ENCODE assay signal across 1 cellular context in the genomic region with DNA sequence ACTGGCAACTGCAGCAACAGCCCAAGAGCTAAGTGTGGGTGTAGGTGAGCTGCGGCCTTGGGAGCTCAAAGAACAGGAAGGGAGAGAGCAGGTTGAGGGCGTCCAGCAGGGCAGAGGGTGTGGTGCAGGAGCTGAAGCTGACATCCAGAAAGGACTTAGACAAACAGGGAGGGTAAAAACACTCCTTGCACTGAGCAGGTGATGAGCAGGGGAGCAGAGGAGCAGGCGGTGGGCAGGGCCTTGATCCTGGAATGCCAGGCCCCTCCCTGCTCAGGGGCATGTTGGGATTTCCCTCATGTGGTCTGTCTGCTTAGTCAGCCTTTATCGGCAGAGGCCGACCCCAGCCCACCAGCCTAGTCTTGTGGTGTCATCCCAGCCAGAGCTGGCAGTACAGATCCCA.
TF ChIP-seq lines count a peak whose summit lies in the region.

No MANE protein-coding gene starts in this region.

TF ChIP-seq in GM23338, 12 proteins besides CTCF, POLR2A, EP300 and RAD21 (continued from another document):
- TF ChIP-seq, protein P1, sequence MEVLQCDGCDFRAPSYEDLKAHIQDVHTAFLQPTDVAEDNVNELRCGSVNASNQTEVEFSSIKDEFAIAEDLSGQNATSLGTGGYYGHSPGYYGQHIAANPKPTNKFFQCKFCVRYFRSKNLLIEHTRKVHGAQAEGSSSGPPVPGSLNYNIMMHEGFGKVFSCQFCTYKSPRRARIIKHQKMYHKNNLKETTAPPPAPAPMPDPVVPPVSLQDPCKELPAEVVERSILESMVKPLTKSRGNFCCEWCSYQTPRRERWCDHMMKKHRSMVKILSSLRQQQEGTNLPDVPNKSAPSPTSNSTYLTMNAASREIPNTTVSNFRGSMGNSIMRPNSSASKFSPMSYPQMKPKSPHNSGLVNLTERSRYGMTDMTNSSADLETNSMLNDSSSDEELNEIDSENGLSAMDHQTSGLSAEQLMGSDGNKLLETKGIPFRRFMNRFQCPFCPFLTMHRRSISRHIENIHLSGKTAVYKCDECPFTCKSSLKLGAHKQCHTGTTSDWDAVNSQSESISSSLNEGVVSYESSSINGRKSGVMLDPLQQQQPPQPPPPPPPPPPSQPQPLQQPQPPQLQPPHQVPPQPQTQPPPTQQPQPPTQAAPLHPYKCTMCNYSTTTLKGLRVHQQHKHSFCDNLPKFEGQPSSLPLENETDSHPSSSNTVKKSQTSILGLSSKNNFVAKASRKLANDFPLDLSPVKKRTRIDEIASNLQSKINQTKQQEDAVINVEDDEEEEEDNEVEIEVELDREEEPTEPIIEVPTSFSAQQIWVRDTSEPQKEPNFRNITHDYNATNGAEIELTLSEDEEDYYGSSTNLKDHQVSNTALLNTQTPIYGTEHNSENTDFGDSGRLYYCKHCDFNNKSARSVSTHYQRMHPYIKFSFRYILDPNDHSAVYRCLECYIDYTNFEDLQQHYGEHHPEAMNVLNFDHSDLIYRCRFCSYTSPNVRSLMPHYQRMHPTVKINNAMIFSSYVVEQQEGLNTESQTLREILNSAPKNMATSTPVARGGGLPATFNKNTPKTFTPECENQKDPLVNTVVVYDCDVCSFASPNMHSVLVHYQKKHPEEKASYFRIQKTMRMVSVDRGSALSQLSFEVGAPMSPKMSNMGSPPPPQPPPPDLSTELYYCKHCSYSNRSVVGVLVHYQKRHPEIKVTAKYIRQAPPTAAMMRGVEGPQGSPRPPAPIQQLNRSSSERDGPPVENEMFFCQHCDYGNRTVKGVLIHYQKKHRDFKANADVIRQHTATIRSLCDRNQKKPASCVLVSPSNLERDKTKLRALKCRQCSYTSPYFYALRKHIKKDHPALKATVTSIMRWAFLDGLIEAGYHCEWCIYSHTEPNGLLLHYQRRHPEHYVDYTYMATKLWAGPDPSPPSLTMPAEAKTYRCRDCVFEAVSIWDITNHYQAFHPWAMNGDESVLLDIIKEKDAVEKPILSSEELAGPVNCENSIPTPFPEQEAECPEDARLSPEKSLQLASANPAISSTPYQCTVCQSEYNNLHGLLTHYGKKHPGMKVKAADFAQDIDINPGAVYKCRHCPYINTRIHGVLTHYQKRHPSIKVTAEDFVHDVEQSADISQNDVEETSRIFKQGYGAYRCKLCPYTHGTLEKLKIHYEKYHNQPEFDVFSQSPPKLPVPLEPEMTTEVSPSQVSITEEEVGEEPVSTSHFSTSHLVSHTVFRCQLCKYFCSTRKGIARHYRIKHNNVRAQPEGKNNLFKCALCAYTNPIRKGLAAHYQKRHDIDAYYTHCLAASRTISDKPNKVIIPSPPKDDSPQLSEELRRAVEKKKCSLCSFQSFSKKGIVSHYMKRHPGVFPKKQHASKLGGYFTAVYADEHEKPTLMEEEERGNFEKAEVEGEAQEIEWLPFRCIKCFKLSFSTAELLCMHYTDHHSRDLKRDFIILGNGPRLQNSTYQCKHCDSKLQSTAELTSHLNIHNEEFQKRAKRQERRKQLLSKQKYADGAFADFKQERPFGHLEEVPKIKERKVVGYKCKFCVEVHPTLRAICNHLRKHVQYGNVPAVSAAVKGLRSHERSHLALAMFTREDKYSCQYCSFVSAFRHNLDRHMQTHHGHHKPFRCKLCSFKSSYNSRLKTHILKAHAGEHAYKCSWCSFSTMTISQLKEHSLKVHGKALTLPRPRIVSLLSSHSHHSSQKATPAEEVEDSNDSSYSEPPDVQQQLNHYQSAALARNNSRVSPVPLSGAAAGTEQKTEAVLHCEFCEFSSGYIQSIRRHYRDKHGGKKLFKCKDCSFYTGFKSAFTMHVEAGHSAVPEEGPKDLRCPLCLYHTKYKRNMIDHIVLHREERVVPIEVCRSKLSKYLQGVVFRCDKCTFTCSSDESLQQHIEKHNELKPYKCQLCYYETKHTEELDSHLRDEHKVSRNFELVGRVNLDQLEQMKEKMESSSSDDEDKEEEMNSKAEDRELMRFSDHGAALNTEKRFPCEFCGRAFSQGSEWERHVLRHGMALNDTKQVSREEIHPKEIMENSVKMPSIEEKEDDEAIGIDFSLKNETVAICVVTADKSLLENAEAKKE (CRISPR knock-in tag; IDR thresholded peaks at IDR 0.05) = no peak
